Comparison of ENCODE assay signal across 8 cellular contexts in the genomic region with DNA sequence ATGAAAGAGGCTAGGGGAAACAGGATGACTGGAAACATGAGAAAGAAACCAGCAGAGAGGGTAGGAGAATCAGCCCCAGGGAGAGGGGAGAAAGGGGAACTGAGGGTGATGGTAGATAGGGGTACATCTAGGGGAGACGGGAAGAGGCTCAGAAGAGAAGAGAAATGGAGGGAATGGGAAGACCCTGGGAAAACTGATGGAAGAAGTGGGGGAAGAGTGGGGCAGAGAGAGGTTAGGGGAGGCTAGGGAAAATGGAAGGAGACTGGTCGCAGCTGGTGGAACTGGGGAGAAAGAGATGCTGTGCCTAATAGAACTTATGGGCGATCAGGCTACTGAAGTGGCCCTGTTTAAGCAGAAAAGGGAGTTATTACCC. TPM values are rescaled to one million over a fixed set of nuclear protein-coding genes. Genes with fewer than 3 reads are reported as not detected.
A peak's percentile ranks its signal among the peaks of the same experiment; 100 is the strongest.
DNase-seq lines count a peak whose midpoint lies in the region; ATAC-seq and TF ChIP-seq lines count a peak whose summit lies in the region.

No MANE protein-coding gene starts in this region.

- peaks cover 2% of the 10 kb centered on the region for H3K36me3 Mint-ChIP-seq in activated naive CD4-positive, alpha-beta T cell treated with anti-CD3 and anti-CD28 coated beads, Interleukin-2, amount 50 U/mL, for 24 hours
- H3K36me3 Mint-ChIP-seq in type B pancreatic cell = no peaks in the 10 kb centered on the region

- no peaks in the 10 kb centered on the region for H3K27me3 Mint-ChIP-seq in activated naive CD4-positive, alpha-beta T cell treated with anti-CD3 and anti-CD28 coated beads, Interleukin-2, amount 50 U/mL, for 24 hours
- peaks cover 26% of the 10 kb centered on the region for H3K27me3 Mint-ChIP-seq in type B pancreatic cell

- peaks cover 15% of the 10 kb centered on the region for H3K4me1 Mint-ChIP-seq in activated naive CD4-positive, alpha-beta T cell treated with anti-CD3 and anti-CD28 coated beads, Interleukin-2, amount 50 U/mL, for 24 hours
- peaks cover 11% of the 10 kb centered on the region for H3K4me1 Mint-ChIP-seq in type B pancreatic cell (ENCODE audit: unreplicated experiment)

- H3K9me3 ChIP-seq in lower lobe of right lung = no peaks in the 10 kb centered on the region

- no peak overlapping the region for H3K27ac Mint-ChIP-seq in activated naive CD4-positive, alpha-beta T cell treated with anti-CD3 and anti-CD28 coated beads, Interleukin-2, amount 50 U/mL, for 24 hours
- no peak overlapping the region for H3K27ac Mint-ChIP-seq in type B pancreatic cell

- H3K36me3 ChIP-seq in brain microvascular endothelial cell (replicated peaks) (peaks cover 11% of the 10 kb centered on the region), lower lobe of right lung (peaks cover 11% of the 10 kb centered on the region)

- ATAC-seq in lower lobe of right lung = no peak

- H3K4me3 Mint-ChIP-seq in activated naive CD4-positive, alpha-beta T cell treated with anti-CD3 and anti-CD28 coated beads, Interleukin-2, amount 50 U/mL, for 24 hours = peak overlapping the region; percentile 57
- H3K4me3 Mint-ChIP-seq in type B pancreatic cell = peak overlapping the region; percentile 61

- intact Hi-C loops in lower lobe of right lung (cut with DNase I) = no loop called here

- in situ Hi-C loops in brain microvascular endothelial cell (cut with HindIII; ENCODE audit: low pct_ligation_motif_present, low sequenced_read_pairs) = no loop called here

- H3K9me3 Mint-ChIP-seq in activated naive CD4-positive, alpha-beta T cell treated with anti-CD3 and anti-CD28 coated beads, Interleukin-2, amount 50 U/mL, for 24 hours = no peaks in the 10 kb centered on the region
- H3K9me3 Mint-ChIP-seq in type B pancreatic cell = no peaks in the 10 kb centered on the region

- H3K4me3 ChIP-seq in brain microvascular endothelial cell (ENCODE audit: low read depth, low read length) (peak overlapping the region; percentile 56), lower lobe of right lung (peak overlapping the region; percentile 49)

- TF ChIP-seq CTCF in brain microvascular endothelial cell (IDR thresholded peaks at IDR 0.05; ENCODE audit: low read depth, low read length, missing control alignments) (no peak), lower lobe of right lung (IDR thresholded peaks at IDR 0.05) (no peak), type B pancreatic cell (conservative IDR thresholded peaks at IDR 0.05) (no peak)

- DNase-seq in activated naive CD4-positive, alpha-beta T cell treated with Interleukin-2 at 50 U/mL for 16 hours = no peak
- no peak for DNase-seq in brain microvascular endothelial cell
- no peak for DNase-seq in lower lobe of right lung
- DNase-seq in type B pancreatic cell (ENCODE audit: extremely low spot score, unreplicated experiment) = no peak
- DNase-seq in iPS-NIHi7 (ENCODE audit: extremely low spot score) = no peak
- no peak for DNase-seq in DMS79 (lab: John Stamatoyannopoulos, UW)
- DNase-seq in NCI-H2227 (lab: John Stamatoyannopoulos, UW; ENCODE audit: unreplicated experiment) = no peak

- peaks cover 19% of the 10 kb centered on the region for H3K4me1 ChIP-seq in lower lobe of right lung

- H3K27ac ChIP-seq in brain microvascular endothelial cell (no peak overlapping the region), lower lobe of right lung (peak overlapping the region; percentile 54)

- H3K27me3 ChIP-seq in brain microvascular endothelial cell (replicated peaks) (no peaks in the 10 kb centered on the region), lower lobe of right lung (ENCODE audit: low read depth) (no peaks in the 10 kb centered on the region)

RNA-seq across cellular contexts. Expression of a gene that starts 0.5 kb away (rescaled TPM):
- 15.7 TPM for total RNA-seq in lower lobe of right lung
- 0.76 and 5.8 TPM in 2 replicates for total RNA-seq in type B pancreatic cell (ENCODE audit: low replicate concordance)

RNA-seq across cellular contexts. Expression of a gene that starts 25.3 kb away (rescaled TPM):
- total RNA-seq in lower lobe of right lung (45.4 TPM), type B pancreatic cell (ENCODE audit: low replicate concordance) (27.3 and 33.1 TPM in 2 replicates)

RNA-seq across cellular contexts. Expression of a gene that starts 54.1 kb away (rescaled TPM):
- total RNA-seq in lower lobe of right lung (5.3 TPM), type B pancreatic cell (ENCODE audit: low replicate concordance) (2.2 and 2.6 TPM in 2 replicates)
